Comparison of ENCODE assay signal across 1 cellular context in genomic region chr7:1914743-1915142, GRCh38.
TF ChIP-seq lines count a peak whose summit lies in the region.

No MANE protein-coding gene starts in this region.

TF ChIP-seq in HepG2, 621 proteins besides CTCF, POLR2A, EP300 and RAD21 (continued from another document):
- TF ChIP-seq IRF9 (CRISPR knock-in tag; IDR thresholded peaks at IDR 0.05; ENCODE audit: borderline replicate concordance) = no peak
- TF ChIP-seq KDM2A (CRISPR knock-in tag; IDR thresholded peaks at IDR 0.05; ENCODE audit: borderline replicate concordance, low read depth) = no peak
- TF ChIP-seq NR1H2 (CRISPR knock-in tag; IDR thresholded peaks at IDR 0.05; ENCODE audit: borderline replicate concordance, low read depth) = no peak
- no peak for TF ChIP-seq PHB2 (IDR thresholded peaks at IDR 0.05; ENCODE audit: partially characterized antibody)
- TF ChIP-seq, protein P1, sequence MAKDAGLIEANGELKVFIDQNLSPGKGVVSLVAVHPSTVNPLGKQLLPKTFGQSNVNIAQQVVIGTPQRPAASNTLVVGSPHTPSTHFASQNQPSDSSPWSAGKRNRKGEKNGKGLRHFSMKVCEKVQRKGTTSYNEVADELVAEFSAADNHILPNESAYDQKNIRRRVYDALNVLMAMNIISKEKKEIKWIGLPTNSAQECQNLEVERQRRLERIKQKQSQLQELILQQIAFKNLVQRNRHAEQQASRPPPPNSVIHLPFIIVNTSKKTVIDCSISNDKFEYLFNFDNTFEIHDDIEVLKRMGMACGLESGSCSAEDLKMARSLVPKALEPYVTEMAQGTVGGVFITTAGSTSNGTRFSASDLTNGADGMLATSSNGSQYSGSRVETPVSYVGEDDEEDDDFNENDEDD (CRISPR knock-in tag; IDR thresholded peaks at IDR 0.05; ENCODE audit: borderline replicate concordance) = no peak
- no peak for TF ChIP-seq NR2C2 (CRISPR knock-in tag; IDR thresholded peaks at IDR 0.05; ENCODE audit: borderline replicate concordance)
- TF ChIP-seq PRDM15 (CRISPR knock-in tag; IDR thresholded peaks at IDR 0.05) = no peak
- TF ChIP-seq ZNF180 (CRISPR knock-in tag; IDR thresholded peaks at IDR 0.05; ENCODE audit: borderline replicate concordance, low read depth) = no peak
- TF ChIP-seq DBP (CRISPR knock-in tag; IDR thresholded peaks at IDR 0.05; ENCODE audit: not compliant biosample characterization) = no peak
- TF ChIP-seq YEATS2 (CRISPR knock-in tag; IDR thresholded peaks at IDR 0.05; ENCODE audit: borderline replicate concordance) = no peak
- no peak for TF ChIP-seq ZNF124 (CRISPR knock-in tag; IDR thresholded peaks at IDR 0.05)
- TF ChIP-seq ZHX2 (IDR thresholded peaks at IDR 0.05; ENCODE audit: low read depth) = no peak
- TF ChIP-seq ZHX2 (CRISPR knock-in tag; IDR thresholded peaks at IDR 0.05; ENCODE audit: borderline replicate concordance) = no peak
